Comparison of ENCODE assay signal across 18 cellular contexts in genomic region chr17:48616719-48617514, GRCh38. TPM values are rescaled to one million over a fixed set of nuclear protein-coding genes. Genes with fewer than 3 reads are reported as not detected.
A peak's percentile ranks its signal among the peaks of the same experiment; 100 is the strongest.
DNase-seq lines count a peak whose midpoint lies in the region; ATAC-seq and TF ChIP-seq lines count a peak whose summit lies in the region.
"Had no signal": no experiment of that assay in that cellular context is flagged by ENCODE, and none has a peak within 500 bp of the region (broad histone marks: within the 10 kb centered on the region; RNA-seq: fewer than 3 reads in every experiment).

No MANE protein-coding gene starts in this region.

- peaks cover 100% of the 10 kb centered on the region for H3K27me3 ChIP-seq in GM23338 (ENCODE audit: insufficient read depth)

- peaks cover 10% of the 10 kb centered on the region; the same call in 2 of the 3 replicates for H3K9me3 Mint-ChIP-seq in GM23338
- H3K9me3 Mint-ChIP-seq in naive B cell, result peaks cover 0 to 2% (median 0%) of the 10 kb centered on the region in 7 donors
- H3K9me3 Mint-ChIP-seq: activated naive CD4-positive, alpha-beta T cell treated with anti-CD3 and anti-CD28 coated beads for 36 hours had no signal

- no peak overlapping the region for H3K27ac ChIP-seq in GM23338 (ENCODE audit: low read depth)
- H3K27ac ChIP-seq: C4-2B, cardiac muscle cell, SK-N-MC, WERI-Rb-1 had no signal

- peaks cover 42% of the 10 kb centered on the region for H3F3A ChIP-seq in GM23338 (replicated peaks; ENCODE audit: low read depth)

- H3K4me1 Mint-ChIP-seq in GM23338, result peaks cover 32% of the 10 kb centered on the region
- peaks cover 44 to 51% (median 50%) of the 10 kb centered on the region in 3 donors for H3K4me1 Mint-ChIP-seq in naive B cell

- H3K4me3 Mint-ChIP-seq in GM23338, result no peak overlapping the region
- peak overlapping the region in 7 of 8 donors; percentile 28 to 72 (median 56) for H3K4me3 Mint-ChIP-seq in naive B cell
- H3K4me3 Mint-ChIP-seq: activated naive CD4-positive, alpha-beta T cell treated with anti-CD3 and anti-CD28 coated beads for 36 hours had no signal

- H3K36me3 Mint-ChIP-seq in GM23338 (ENCODE audit: low read depth) (peaks cover 3% of the 10 kb centered on the region; the same call in 1 of the 3 replicates), naive B cell (peaks cover 0 to 8% of the 10 kb centered on the region in 2 donors)

- peaks cover 39% of the 10 kb centered on the region for H3K4me1 ChIP-seq in GM23338 (ENCODE audit: insufficient read depth)

- TF ChIP-seq CTCF in GM23338 (conservative IDR thresholded peaks at IDR 0.05; ENCODE audit: low read depth in 2 of 2), result no peak

- H3K27ac Mint-ChIP-seq in GM23338 (no peak overlapping the region), naive B cell (peak overlapping the region in 4 of 6 donors; percentile 11 to 95 (median 82))
- H3K27ac Mint-ChIP-seq: activated naive CD4-positive, alpha-beta T cell treated with anti-CD3 and anti-CD28 coated beads for 36 hours had no signal

- ATAC-seq in GM23338 (no peak), naive B cell (ENCODE audit: low read depth in 2 of 2) (no peak), left cardiac atrium (no peak), left ventricle myocardium superior (no peak)

- no peaks in the 10 kb centered on the region for H3K36me3 ChIP-seq in GM23338 (ENCODE audit: insufficient read depth)
- H3K36me3 ChIP-seq: cardiac muscle cell, WERI-Rb-1 had no signal

- no peaks in the 10 kb centered on the region for H3K9me2 ChIP-seq in GM23338 (ENCODE audit: insufficient read depth)

- H3K27me3 Mint-ChIP-seq in GM23338 (ENCODE audit: insufficient read depth, low read depth, poor library complexity), result peaks cover 99% of the 10 kb centered on the region
- H3K27me3 Mint-ChIP-seq in naive B cell, result peaks cover 75 to 96% (median 94%) of the 10 kb centered on the region in 3 donors

- 0 out of 2 replicates have a peak overlapping the region, but pooled peaks have one; percentile 32 for H3K4me2 ChIP-seq in GM23338

- no peak overlapping the region for H2AFZ ChIP-seq in GM23338

- no peaks in the 10 kb centered on the region for H3K79me2 ChIP-seq in GM23338 (replicated peaks; ENCODE audit: insufficient read depth)

- H4K20me1 ChIP-seq in GM23338 (replicated peaks; ENCODE audit: insufficient read depth), result peaks cover 56% of the 10 kb centered on the region

- DNase-seq in DMS53 (lab: John Stamatoyannopoulos, UW), result peak; percentile 37
- no peak for DNase-seq in DMS53 treated with DMSO at 0.1 percent for 48 hours (lab: John Stamatoyannopoulos, UW; ENCODE audit: unreplicated experiment)
- no peak for DNase-seq in GM23338 (ENCODE audit: low spot score)
- DNase-seq in amniotic epithelial cell (ENCODE audit: low read depth), result peak; percentile 27
- no peak for DNase-seq in naive B cell
- DNase-seq in left cardiac atrium, result no peak
- no peak for DNase-seq in NCI-H2081 (lab: John Stamatoyannopoulos, UW)
- no peak for DNase-seq in left ventricle myocardium superior
- DNase-seq: activated naive CD4-positive, alpha-beta T cell treated with anti-CD3 and anti-CD28 coated beads for 36 hours; effector CD4-positive, alpha-beta T cell; NCI-H187; NCI-H510A treated with DMSO at 0.1 percent for 48 hours; WERI-Rb-1 had no signal

- H3K4me3 ChIP-seq in GM23338, result no peak overlapping the region
- H3K4me3 ChIP-seq: cardiac muscle cell had no signal

- intact Hi-C loops in left cardiac atrium (cut with DNase I) (loop anchor here (5.0 to 10.0 kb wide), 3 partner anchors 282 to 592 kb away; no protein-coding TSS in a partner anchor), left ventricle myocardium superior (cut with micrococcal nuclease) (no loop called here)

TF ChIP-seq in GM23338, 12 proteins besides CTCF, POLR2A, EP300 and RAD21 (continues in another document):
- TF ChIP-seq ETS1 (IDR thresholded peaks at IDR 0.05), result no peak
- peak; percentile 97 for TF ChIP-seq EZH2 (IDR thresholded peaks at IDR 0.05; ENCODE audit: low read depth, unreplicated experiment)

RNA-seq across cellular contexts. Expression of gene HOXB8, which starts 1.8 kb away (rescaled TPM):
- not detected in 2 replicates for total RNA-seq in GM23338 (2014; rRNA removed; shearing (Covaris generic))
- polyA plus RNA-seq in GM23338 (2016; fragmentation: Nextera tagmentation; extraction: Ambion mirVana), result not detected in 2 replicates
- not detected for polyA plus RNA-seq in naive B cell (ENCODE audit: low read depth in 6 of 6)
- under 1 TPM in 1 of 2 donors, not detected in 1; 0.32 TPM for total RNA-seq in left cardiac atrium
- total RNA-seq in left ventricle myocardium superior, result not detected
- total RNA-seq: activated naive CD4-positive, alpha-beta T cell treated with anti-CD3 and anti-CD28 coated beads for 36 hours; cardiac muscle cell; OCI-LY7 had no signal
- polyA plus RNA-seq: cardiac muscle cell had no signal

RNA-seq across cellular contexts. Expression of gene HOXB7, which starts 6.1 kb away (rescaled TPM):
- not detected in 2 replicates for total RNA-seq in GM23338 (2014; rRNA removed; shearing (Covaris generic))
- polyA plus RNA-seq in GM23338 (2016; fragmentation: Nextera tagmentation; extraction: Ambion mirVana) (not detected in 2 replicates), naive B cell (ENCODE audit: low read depth in 6 of 6) (under 1 TPM in 2 of 6 donors, not detected in 4; 0.24 to 0.58 TPM)
- total RNA-seq in left cardiac atrium (1 to 10 TPM in 1 of 2 donors, under 1 TPM in 1; 0.44 to 1.1 TPM), left ventricle myocardium superior (0.30 TPM)
- total RNA-seq: cardiac muscle cell, temporal lobe had no signal
- polyA plus RNA-seq: cardiac muscle cell had no signal

RNA-seq across cellular contexts. Expression of gene HOXB9, which starts 9.2 kb away (rescaled TPM):
- not detected in 2 replicates for total RNA-seq in GM23338 (2014; rRNA removed; shearing (Covaris generic))
- not detected in 2 replicates for polyA plus RNA-seq in GM23338 (2016; fragmentation: Nextera tagmentation; extraction: Ambion mirVana)
- polyA plus RNA-seq in naive B cell (ENCODE audit: low read depth in 6 of 6), result not detected
- total RNA-seq in left cardiac atrium, result not detected
- not detected for total RNA-seq in left ventricle myocardium superior
- total RNA-seq: cardiac muscle cell, OCI-LY7, temporal lobe had no signal
- polyA plus RNA-seq: cardiac muscle cell had no signal

RNA-seq across cellular contexts. Expression of gene HOXB6, which starts 12.1 kb away (rescaled TPM):
- total RNA-seq in GM23338 (2014; rRNA removed; shearing (Covaris generic)), result not detected in 2 replicates
- polyA plus RNA-seq in GM23338 (2016; fragmentation: Nextera tagmentation; extraction: Ambion mirVana) (not detected in 2 replicates), naive B cell (ENCODE audit: low read depth in 6 of 6) (not detected)
- total RNA-seq in left cardiac atrium (1 to 10 TPM in 1 of 2 donors, under 1 TPM in 1; 0.63 to 2.2 TPM), left ventricle myocardium superior (0.20 TPM)
- total RNA-seq: activated naive CD4-positive, alpha-beta T cell treated with anti-CD3 and anti-CD28 coated beads for 36 hours; OCI-LY7; temporal lobe had no signal
- polyA plus RNA-seq: cardiac muscle cell had no signal

RNA-seq across cellular contexts. Expression of gene HOXB5, which starts 23.3 kb away (rescaled TPM):
- not detected in 2 replicates for total RNA-seq in GM23338 (2014; rRNA removed; shearing (Covaris generic))
- polyA plus RNA-seq in GM23338 (2016; fragmentation: Nextera tagmentation; extraction: Ambion mirVana) (not detected in 2 replicates), naive B cell (ENCODE audit: low read depth in 6 of 6) (not detected)
- total RNA-seq in left cardiac atrium (under 1 TPM in 1 of 2 donors, not detected in 1; 0.41 TPM), left ventricle myocardium superior (not detected)
- total RNA-seq: activated naive CD4-positive, alpha-beta T cell treated with anti-CD3 and anti-CD28 coated beads for 36 hours; OCI-LY7; temporal lobe had no signal

Comparison
In these comparisons a context has a peak if more than half of its experiments do, and no peak if none do; other contexts are left out.
1. DNase-seq: peak in DMS53 (single experiment) and amniotic epithelial cell (single experiment); none in DMS53 treated with DMSO at 0.1 percent for 48 hours (single experiment), GM23338 (single experiment), naive B cell (single experiment), left cardiac atrium (single experiment), NCI-H2081 (0 of 2) and left ventricle myocardium superior (single experiment).